ENCODE assay signal across 8 cellular contexts in genomic region chr6:159761873-159762680, GRCh38. TPM values are rescaled to one million over a fixed set of nuclear protein-coding genes. Genes with fewer than 3 reads are reported as not detected.
DNase-seq lines count a peak whose midpoint lies in the region; ATAC-seq and TF ChIP-seq lines count a peak whose summit lies in the region.

TSS of gene ACAT2 (plus strand) at chr6:159762045. CDS start at chr6:159762088, 43 bp downstream.

- H3K79me2 ChIP-seq in SU-DHL-6 (ENCODE audit: insufficient read depth, low read length) (peaks cover 21% of the 10 kb centered on the region; the same call in 1 of the 2 replicates), osteoblast (ENCODE audit: insufficient read depth, low read length) (peaks cover 17% of the 10 kb centered on the region)

- peaks cover 39% of the 10 kb centered on the region for H3K4me1 Mint-ChIP-seq in activated naive CD8-positive, alpha-beta T cell treated with anti-CD3 and anti-CD28 coated beads for 36 hours

- H2AFZ ChIP-seq in SU-DHL-6 (ENCODE audit: low read depth, low read length, severe bottlenecking), result peak within 1 kb of the TSS; percentile 84
- H2AFZ ChIP-seq in osteoblast (ENCODE audit: low read length), result peak within 1 kb of the TSS; percentile 89

- peaks cover 35% of the 10 kb centered on the region for H3K36me3 Mint-ChIP-seq in activated naive CD8-positive, alpha-beta T cell treated with anti-CD3 and anti-CD28 coated beads for 36 hours

- peaks cover 38% of the 10 kb centered on the region for H3F3A ChIP-seq in SU-DHL-6 (ENCODE audit: insufficient read depth)

- peak within 1 kb of the TSS; percentile 65 for H3K4me3 ChIP-seq in GM12875 (ENCODE audit: low read depth, low read length)
- peak within 1 kb of the TSS; percentile 75 for H3K4me3 ChIP-seq in SU-DHL-6 (ENCODE audit: insufficient read depth, low read length, poor library complexity, severe bottlenecking)
- peak within 1 kb of the TSS; percentile 92 for H3K4me3 ChIP-seq in osteoblast (ENCODE audit: insufficient read depth, low read length)
- H3K4me3 ChIP-seq in thoracic aorta, result peak within 1 kb of the TSS; percentile 86

- DNase-seq in NCI-H1417 (lab: John Stamatoyannopoulos, UW) (peak; percentile 92 to 98 (median 96)), glomerular visceral epithelial cell (ENCODE audit: extremely low spot score) (peak; percentile 96), osteoblast (ENCODE audit: insufficient read length, low spot score, missing footprints) (peak; percentile 99), thoracic aorta (ENCODE audit: low spot score) (peak; percentile 91)
- DNase-seq in activated naive CD8-positive, alpha-beta T cell treated with anti-CD3 and anti-CD28 coated beads for 36 hours, result peak; percentile 94

- no peaks in the 10 kb centered on the region for H3K27me3 Mint-ChIP-seq in activated naive CD8-positive, alpha-beta T cell treated with anti-CD3 and anti-CD28 coated beads for 36 hours

- peak within 1 kb of the TSS; percentile 96 for H3K27ac Mint-ChIP-seq in activated naive CD8-positive, alpha-beta T cell treated with anti-CD3 and anti-CD28 coated beads for 36 hours

- peak within 1 kb of the TSS; percentile 87 for H3K27ac ChIP-seq in SU-DHL-6 (ENCODE audit: low read depth, low read length)
- H3K27ac ChIP-seq in osteoblast (ENCODE audit: low read depth, low read length), result peak within 1 kb of the TSS; percentile 88
- H3K27ac ChIP-seq in thoracic aorta, result peak within 1 kb of the TSS; percentile 95 to 98

- H3K36me3 ChIP-seq in SU-DHL-6 (ENCODE audit: low read length), result peaks cover 23% of the 10 kb centered on the region; the same call in 1 of the 2 replicates
- peaks cover 26% of the 10 kb centered on the region for H3K36me3 ChIP-seq in osteoblast (ENCODE audit: insufficient read depth, low read length)
- peaks cover 4% of the 10 kb centered on the region for H3K36me3 ChIP-seq in thoracic aorta

- H3K9me3 Mint-ChIP-seq in activated naive CD8-positive, alpha-beta T cell treated with anti-CD3 and anti-CD28 coated beads for 36 hours, result no peaks in the 10 kb centered on the region

- TF ChIP-seq CTCF in GM12875 (IDR thresholded peaks at IDR 0.05; ENCODE audit: borderline replicate concordance, insufficient read depth, low read depth, low read length) (no peak), SU-DHL-6 (IDR thresholded peaks at IDR 0.05; ENCODE audit: insufficient read depth, low read length, poor library complexity, severe bottlenecking) (no peak), osteoblast (IDR thresholded peaks at IDR 0.05; ENCODE audit: extremely low read depth, low read depth, low read length) (no peak), thoracic aorta (IDR thresholded peaks at IDR 0.05) (peak; percentile 28)

- peak within 1 kb of the TSS; percentile 85 for H3K9ac ChIP-seq in SU-DHL-6 (ENCODE audit: low read length)

- H3K27me3 ChIP-seq in SU-DHL-6 (ENCODE audit: low read length), result no peaks in the 10 kb centered on the region
- no peaks in the 10 kb centered on the region for H3K27me3 ChIP-seq in osteoblast (ENCODE audit: insufficient read depth, low read length)
- H3K27me3 ChIP-seq in thoracic aorta (replicated peaks; ENCODE audit: insufficient read depth), result no peaks in the 10 kb centered on the region

- H3K4me1 ChIP-seq in osteoblast (ENCODE audit: insufficient read depth, low read length) (peaks cover 35% of the 10 kb centered on the region), thoracic aorta (ENCODE audit: control insufficient read depth in 1 of 2, low read depth in 2 of 2) (peaks cover 7 to 17% of the 10 kb centered on the region in 2 donors)

- H4K20me1 ChIP-seq in SU-DHL-6 (ENCODE audit: low read depth, low read length) (no peaks in the 10 kb centered on the region), osteoblast (ENCODE audit: insufficient read depth, low read length) (peaks cover 3% of the 10 kb centered on the region)

- peak within 1 kb of the TSS; percentile 94 for H3K4me2 ChIP-seq in SU-DHL-6 (ENCODE audit: low read depth, low read length, poor library complexity, severe bottlenecking)
- peak within 1 kb of the TSS; percentile 96 for H3K4me2 ChIP-seq in osteoblast (ENCODE audit: insufficient read depth, low read length)

- H3K9me3 ChIP-seq in SU-DHL-6 (ENCODE audit: insufficient read depth, low read length), result no peaks in the 10 kb centered on the region
- H3K9me3 ChIP-seq in osteoblast (ENCODE audit: low read depth, low read length), result no peaks in the 10 kb centered on the region
- no peaks in the 10 kb centered on the region for H3K9me3 ChIP-seq in thoracic aorta

- ATAC-seq in HG02763 (IDR thresholded peaks at IDR 0.05; ENCODE audit: unreplicated experiment) (peak; percentile 99), thoracic aorta (ENCODE audit: insufficient number of reproducible peaks, low FRiP score, low read depth) (peak; percentile 99)

- no peaks in the 10 kb centered on the region for H3K9me2 ChIP-seq in SU-DHL-6 (replicated peaks; ENCODE audit: insufficient read depth, low read length)

- peak within 1 kb of the TSS; percentile 88 for H3K4me3 Mint-ChIP-seq in activated naive CD8-positive, alpha-beta T cell treated with anti-CD3 and anti-CD28 coated beads for 36 hours

RNA-seq across cellular contexts. Expression of gene ACAT2, which starts in this region (rescaled TPM):
- 10 to 100 TPM; 67.8 to 68.4 TPM for total RNA-seq in activated naive CD8-positive, alpha-beta T cell treated with anti-CD3 and anti-CD28 coated beads for 36 hours
- total RNA-seq in osteoblast (41.6 and 53.6 TPM in 2 replicates), thoracic aorta (10 to 100 TPM in 1 of 2 donors, 1 to 10 TPM in 1; 8.1 to 11.1 TPM)

Comparison
In these comparisons a context has a peak if more than half of its experiments do, and no peak if none do; other contexts are left out.
1. Peak in every context shown above with its lines: DNase-seq, ATAC-seq, H3K4me3 ChIP-seq and H3K27ac ChIP-seq.